11 cellular contexts compared by ENCODE assay signal in genomic region chr1:8554956-8555534, GRCh38.
DNase-seq lines count a peak whose midpoint lies in the region; TF ChIP-seq lines count a peak whose summit lies in the region.
"Had no signal": no experiment of that assay in that cellular context is flagged by ENCODE, and none has a peak within 500 bp of the region (broad histone marks: within the 10 kb centered on the region; RNA-seq: fewer than 3 reads in every experiment).

No MANE protein-coding gene starts in this region.

- peaks cover 10% of the 10 kb centered on the region for H3K79me2 ChIP-seq in GM23248 (ENCODE audit: insufficient read depth)
- peaks cover 11% of the 10 kb centered on the region for H3K79me2 ChIP-seq in mammary epithelial cell (ENCODE audit: insufficient read depth, low read length)
- H3K79me2 ChIP-seq in OCI-LY7 (ENCODE audit: insufficient read depth, low read depth, low read length), result peaks cover 8% of the 10 kb centered on the region; the same call in 1 of the 2 replicates

- H3K9me2 ChIP-seq in GM23248 (ENCODE audit: insufficient read depth) (no peaks in the 10 kb centered on the region), OCI-LY7 (ENCODE audit: insufficient read depth, low read length) (no peaks in the 10 kb centered on the region)

- no peak overlapping the region for H3K4me2 ChIP-seq in GM23248 (ENCODE audit: unreplicated experiment)
- H3K4me2 ChIP-seq in mammary epithelial cell (ENCODE audit: insufficient read depth, low read depth, low read length), result no peak overlapping the region
- no peak overlapping the region for H3K4me2 ChIP-seq in OCI-LY7 (ENCODE audit: low read length)
- H3K4me2 ChIP-seq: PC-9 had no signal

- H3K27ac Mint-ChIP-seq in progenitor cell of endocrine pancreas, result peak overlapping the region; percentile 83

- H3K9ac ChIP-seq in GM23248 (no peak overlapping the region), mammary epithelial cell (ENCODE audit: insufficient read depth, low read length) (no peak overlapping the region)

- H3K4me1 Mint-ChIP-seq in progenitor cell of endocrine pancreas (ENCODE audit: low read depth), result peaks cover 35% of the 10 kb centered on the region

- H3K36me3 ChIP-seq in GM23248 (ENCODE audit: low read depth) (no peaks in the 10 kb centered on the region), mammary epithelial cell (ENCODE audit: insufficient read depth, low read length) (no peaks in the 10 kb centered on the region), OCI-LY7 (ENCODE audit: insufficient read depth, low read length) (peaks cover 32% of the 10 kb centered on the region), suprapubic skin (peaks cover 4% of the 10 kb centered on the region)
- H3K36me3 ChIP-seq: right lobe of liver had no signal

- no peaks in the 10 kb centered on the region for H4K20me1 ChIP-seq in GM23248 (ENCODE audit: insufficient read depth)
- no peaks in the 10 kb centered on the region for H4K20me1 ChIP-seq in mammary epithelial cell (ENCODE audit: insufficient read depth, low read length)
- H4K20me1 ChIP-seq in OCI-LY7 (ENCODE audit: insufficient read depth, low read length), result no peaks in the 10 kb centered on the region

- DNase-seq in GM23248 (peak; percentile 36), NCI-H69 (lab: John Stamatoyannopoulos, UW) (peak; percentile 8), mammary epithelial cell (peak; percentile 69), progenitor cell of endocrine pancreas (ENCODE audit: low spot score, unreplicated experiment) (no peak), midbrain (lab: John Stamatoyannopoulos, UW) (no peak), OCI-LY7 (ENCODE audit: low spot score) (no peak), suprapubic skin (ENCODE audit: low spot score in 2 of 2) (no peak)
- DNase-seq: activated CD8-positive, alpha-beta memory T cell treated with anti-CD3 and anti-CD28 coated beads for 24 hours; cortex of kidney; PC-9; right lobe of liver had no signal

- H3K4me1 ChIP-seq in GM23248 (ENCODE audit: insufficient read depth), result no peaks in the 10 kb centered on the region
- H3K4me1 ChIP-seq in mammary epithelial cell (ENCODE audit: insufficient read depth, low read length), result peaks cover 9% of the 10 kb centered on the region
- H3K4me1 ChIP-seq in OCI-LY7 (ENCODE audit: insufficient read depth, low read length, poor library complexity, severe bottlenecking), result peaks cover 30% of the 10 kb centered on the region
- H3K4me1 ChIP-seq in suprapubic skin, result peaks cover 5% of the 10 kb centered on the region

- in situ Hi-C loops in GM23248 (cut with MboI) (loop anchor here (10.0 to 25.0 kb wide), 2 partner anchors 180 to 282 kb away; no protein-coding TSS in a partner anchor), mammary epithelial cell (cut with MboI; ENCODE audit: low sequenced_read_pairs in 2 of 2) (loop anchor here in 1 of 2 donors (25.0 kb wide), 1 partner anchor 107 kb away; no protein-coding TSS in a partner anchor)

- peaks cover 26% of the 10 kb centered on the region for H3K36me3 Mint-ChIP-seq in progenitor cell of endocrine pancreas (ENCODE audit: insufficient read depth)

- no peaks in the 10 kb centered on the region for H3K9me3 Mint-ChIP-seq in progenitor cell of endocrine pancreas (ENCODE audit: low read depth)

- no peaks in the 10 kb centered on the region for H3K9me3 ChIP-seq in GM23248 (ENCODE audit: low read depth)
- H3K9me3 ChIP-seq in mammary epithelial cell (replicated peaks; ENCODE audit: insufficient read depth, low read length), result no peaks in the 10 kb centered on the region
- H3K9me3 ChIP-seq in OCI-LY7 (ENCODE audit: low read length), result no peaks in the 10 kb centered on the region
- H3K9me3 ChIP-seq in suprapubic skin, result no peaks in the 10 kb centered on the region
- H3K9me3 ChIP-seq: right lobe of liver had no signal

- BruUV-seq in mammary epithelial cell (replicated peaks; lab: Mats Ljungman, UMichigan) (no TSS peak), OCI-LY7 (replicated peaks; lab: Mats Ljungman, UMichigan) (no TSS peak)

- CTCF ChIA-PET in mammary epithelial cell (lab: Charles Lee; ENCODE audit: low non-redundant PET) (interaction anchor here (0.7 to 1.2 kb wide), 3 partner anchors 53 to 172 kb away, joined by 3 to 10 read pairs (median 10); no protein-coding TSS in a partner anchor), OCI-LY7 (lab: Charles Lee; ENCODE audit: unreplicated experiment) (no interaction called here)

- H3K4me3 ChIP-seq in GM23248 (no peak overlapping the region), mammary epithelial cell (replicated peaks in 1 of 3; ENCODE audit: insufficient read depth in 1 of 3, low read depth in 2 of 3, low read length in 3 of 3) (no peak overlapping the region), OCI-LY7 (ENCODE audit: low read depth, low read length, poor library complexity, severe bottlenecking) (no peak overlapping the region), suprapubic skin (no peak overlapping the region)
- H3K4me3 ChIP-seq: PC-9, right lobe of liver had no signal

- no peak for TF ChIP-seq CTCF in mammary epithelial cell (conservative IDR thresholded peaks at IDR 0.05 in 1 of 2, IDR thresholded peaks at IDR 0.05 in 1 of 2; ENCODE audit: extremely low read depth in 1 of 2, insufficient read depth in 1 of 2, low read depth in 1 of 2, low read length in 2 of 2)
- TF ChIP-seq CTCF in progenitor cell of endocrine pancreas (IDR thresholded peaks at IDR 0.05; ENCODE audit: unreplicated experiment), result no peak
- no peak for TF ChIP-seq CTCF in OCI-LY7 (conservative IDR thresholded peaks at IDR 0.05; ENCODE audit: low read length)
- TF ChIP-seq CTCF in suprapubic skin (IDR thresholded peaks at IDR 0.05), result no peak

- H3F3A ChIP-seq in GM23248 (ENCODE audit: insufficient read depth), result no peaks in the 10 kb centered on the region

- dilution Hi-C loops in mammary epithelial cell (cut with HindIII; ENCODE audit: low sequenced_read_pairs), result no loop called here

- no peak overlapping the region for H2AFZ ChIP-seq in GM23248
- H2AFZ ChIP-seq in mammary epithelial cell (ENCODE audit: low read depth, low read length), result no peak overlapping the region
- no peak overlapping the region for H2AFZ ChIP-seq in OCI-LY7 (ENCODE audit: low read length)
- H2AFZ ChIP-seq: PC-9 had no signal

- TF ChIP-seq EP300 in suprapubic skin (IDR thresholded peaks at IDR 0.05), result no peak

- POLR2A ChIA-PET in OCI-LY7 (lab: Charles Lee), result interaction anchor here (0.5 to 0.6 kb wide), 4 partner anchors 17 to 1765 kb away, joined by 3 read pairs; no protein-coding TSS in a partner anchor

- H3K27ac ChIP-seq in GM23248 (no peak overlapping the region), mammary epithelial cell (ENCODE audit: insufficient read depth, low read depth, low read length) (no peak overlapping the region), OCI-LY7 (ENCODE audit: low read depth, low read length, poor library complexity, severe bottlenecking) (no peak overlapping the region), suprapubic skin (no peak overlapping the region)
- H3K27ac ChIP-seq: PC-9, right lobe of liver had no signal

- TF ChIP-seq POLR2A in suprapubic skin (IDR thresholded peaks at IDR 0.05), result no peak

- intact Hi-C loops in mammary epithelial cell (cut with micrococcal nuclease) (no loop called here), OCI-LY7 (cut with micrococcal nuclease; ENCODE audit: unreplicated experiment) (no loop called here)

- 92 to 94% methylated on average over 2 of the region's 2 CpGs for WGBS in GM23248 (ENCODE audit: low coverage in 1 of 2, low lambda C conversion rate in 2 of 2, missing lambda C conversion rate in 2 of 2), 2 experiments
- WGBS in mammary epithelial cell (ENCODE audit: low coverage, missing lambda C conversion rate), result 96% methylated on average over 2 of the region's 2 CpGs
- 77% methylated on average over 2 of the region's 2 CpGs for WGBS in suprapubic skin

- no peaks in the 10 kb centered on the region for H3K27me3 Mint-ChIP-seq in progenitor cell of endocrine pancreas

- H3K27me3 ChIP-seq in GM23248 (replicated peaks; ENCODE audit: insufficient read depth), result no peaks in the 10 kb centered on the region
- H3K27me3 ChIP-seq in mammary epithelial cell (ENCODE audit: insufficient read depth, low read length), result no peaks in the 10 kb centered on the region
- H3K27me3 ChIP-seq in suprapubic skin, result no peaks in the 10 kb centered on the region
- H3K27me3 ChIP-seq: right lobe of liver had no signal

- H3K4me3 Mint-ChIP-seq in progenitor cell of endocrine pancreas (ENCODE audit: low read depth), result no peak overlapping the region

Comparison
In these comparisons a context has a peak if more than half of its experiments do, and no peak if none do; other contexts are left out.
1. DNase-seq: peak in GM23248 (single experiment), NCI-H69 (single experiment) and mammary epithelial cell (single experiment); none in progenitor cell of endocrine pancreas (single experiment), midbrain (single experiment), OCI-LY7 (single experiment) and suprapubic skin (0 of 2).